8 cellular contexts compared by ENCODE assay signal in genomic region chr4:37890501-37891220, GRCh38. TPM values are rescaled to one million over a fixed set of nuclear protein-coding genes. Genes with fewer than 3 reads are reported as not detected.
DNase-seq lines count a peak whose midpoint lies in the region; ATAC-seq and FAIRE-seq lines count a peak whose summit lies in the region.

Gene TBC1D1 (plus strand): TSS chr4:37891084. CDS start chr4:37902096, 11,012 bp downstream.

- FAIRE-seq in urothelium cell line (lab: Jason Lieb, UNC), result peak; percentile 92

- DNase-seq in AML-193 (lab: John Stamatoyannopoulos, UW) (peak; percentile 7 to 12), RPMI7951 (ENCODE audit: low read depth) (peak; percentile 8), Right ventricle myocardium superior (peak; percentile 88), pons (ENCODE audit: low spot score) (peak; percentile 23), urothelium cell line (ENCODE audit: low spot score) (peak; percentile 82)
- DNase-seq in activated naive CD4-positive, alpha-beta T cell (lab: John Stamatoyannopoulos, UW), result peak; percentile 8 to 59 (median 20)

- intact Hi-C loops in Right ventricle myocardium superior (cut with DNase I), result loop anchor here (10.0 kb wide), 2 partner anchors 84 to 144 kb away; no protein-coding TSS in a partner anchor

- ATAC-seq in GM19043 (IDR thresholded peaks at IDR 0.05; ENCODE audit: low read depth, unreplicated experiment), result peak; percentile 18
- ATAC-seq in HG03342 (IDR thresholded peaks at IDR 0.05; ENCODE audit: unreplicated experiment), result peak; percentile 29
- peak; percentile 91 for ATAC-seq in Right ventricle myocardium superior (ENCODE audit: poor library complexity)

RNA-seq across cellular contexts. Expression of gene TBC1D1, which starts in this region (rescaled TPM):
- total RNA-seq in RPMI7951 (2014; rRNA removed; shearing (Covaris generic)), result 66.0 and 68.2 TPM in 2 replicates
- total RNA-seq in Right ventricle myocardium superior, result 125 TPM

Comparison
In these comparisons a context has a peak if more than half of its experiments do, and no peak if none do; other contexts are left out.
1. Peak in every context shown above with its lines: DNase-seq and ATAC-seq.
2. DNase-seq: peak in every context shown above with its lines; median percentile 88 in Right ventricle myocardium superior; 82 in urothelium cell line; 23 in pons; 20 in activated naive CD4-positive, alpha-beta T cell; 10 in AML-193; 8 in RPMI7951.
3. ATAC-seq: peak in every context shown above with its lines; median percentile 91 in Right ventricle myocardium superior; 29 in HG03342; 18 in GM19043.